In genomic region chr12:3275171-3276041, GRCh38 we compare ENCODE assay signal across 1 cellular context.
TF ChIP-seq lines count a peak whose summit lies in the region.

No MANE protein-coding gene starts in this region.

TF ChIP-seq in GM23338, 12 proteins besides CTCF, POLR2A, EP300 and RAD21 (continued from another document):
- TF ChIP-seq ZNF462 (CRISPR knock-in tag; IDR thresholded peaks at IDR 0.05) (no peak), ZNF114 (CRISPR knock-in tag; IDR thresholded peaks at IDR 0.05) (no peak)
